In genomic region chr3:133040696-133041523, GRCh38 we compare ENCODE assay signal across 7 cellular contexts. TPM values are rescaled to one million over a fixed set of nuclear protein-coding genes. Genes with fewer than 3 reads are reported as not detected.
DNase-seq lines count a peak whose midpoint lies in the region; ATAC-seq, FAIRE-seq and TF ChIP-seq lines count a peak whose summit lies in the region.

No MANE protein-coding gene starts in this region.

- intact Hi-C loops in left cardiac atrium (cut with DNase I) = loop anchor here (1.0 to 5.0 kb wide), 4 partner anchors 309 to 344 kb away; no protein-coding TSS in a partner anchor

- H3K4me1 Mint-ChIP-seq in HFFc6 (ENCODE audit: low read depth) = no peaks in the 10 kb centered on the region

- DNase-seq in HFFc6 = peak; percentile 69
- peak; percentile 82 for DNase-seq in NCI-H2227 (lab: John Stamatoyannopoulos, UW; ENCODE audit: unreplicated experiment)
- DNase-seq in amniotic epithelial cell (ENCODE audit: low read depth) = peak; percentile 58
- DNase-seq in left cardiac atrium = peak; percentile 77
- DNase-seq in retina = peak; percentile 87

- H3K4me3 Mint-ChIP-seq in HFFc6 = no peak overlapping the region

- H3K9me3 Mint-ChIP-seq in HFFc6 = no peaks in the 10 kb centered on the region

- no peak overlapping the region for H3K27ac Mint-ChIP-seq in HFFc6

- peak; percentile 88 for TF ChIP-seq CTCF in HFFc6 (IDR thresholded peaks at IDR 0.05)

- H3K27me3 Mint-ChIP-seq in HFFc6 (ENCODE audit: insufficient read depth) = peaks cover 25% of the 10 kb centered on the region

- FAIRE-seq in G401.6 (lab: Jason Lieb, UNC) = peak; percentile 78

- H3K36me3 Mint-ChIP-seq in HFFc6 (ENCODE audit: low read depth) = no peaks in the 10 kb centered on the region

- ATAC-seq in left cardiac atrium = peak; percentile 73 to 76
- ATAC-seq in HG03571 (IDR thresholded peaks at IDR 0.05; ENCODE audit: unreplicated experiment) = no peak

RNA-seq across cellular contexts. Expression of gene TMEM108, which starts 2.7 kb away (rescaled TPM):
- total RNA-seq in HFFc6 (2021; fragmentation: NEBNext Ultra II Directional; extraction: Animal tissue kit (Norgen Biotek cat#: 25700)) = not detected
- 1 to 10 TPM; 7.7 TPM for total RNA-seq in left cardiac atrium

Comparison
In these comparisons a context has a peak if more than half of its experiments do, and no peak if none do; other contexts are left out.
1. RNA of gene TMEM108, which starts 2.7 kb away (total RNA-seq): 7.7 TPM in left cardiac atrium; not detected in HFFc6; every median in the first group is over 4 times any median in the second.
2. Peak in every context shown above with its lines, with median percentiles within 50 percentile points of each other: DNase-seq.